18 cellular contexts compared by ENCODE assay signal in the genomic region with DNA sequence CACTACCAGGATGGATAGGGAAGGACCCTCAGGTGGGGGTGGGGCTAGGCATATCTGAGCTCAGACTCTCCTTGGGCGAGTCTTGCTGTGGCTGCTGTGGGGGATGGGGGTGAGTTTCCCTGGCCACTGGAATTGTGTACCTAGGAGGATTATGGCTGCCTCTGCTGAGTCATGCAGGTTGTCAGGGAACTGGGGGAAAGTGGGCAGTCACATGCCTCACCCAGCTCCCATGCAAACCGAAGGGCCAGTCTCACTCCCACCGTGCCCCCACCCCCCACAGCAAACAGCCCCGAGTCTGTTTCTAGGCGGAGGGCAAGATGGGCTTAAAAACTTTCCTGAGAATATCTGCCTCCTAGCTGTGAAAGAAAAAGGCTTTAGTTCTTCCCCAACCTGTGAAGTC.
"Had no signal": no experiment of that assay in that cellular context is flagged by ENCODE, and none has a peak within 500 bp of the region (broad histone marks: within the 10 kb centered on the region; RNA-seq: fewer than 3 reads in every experiment).

No MANE protein-coding gene starts in this region.

- H3K9me3 ChIP-seq: esophagus squamous epithelium, testis, upper lobe of right lung had no signal

- H3K27ac ChIP-seq: esophagus squamous epithelium, left lung, testis, upper lobe of right lung had no signal

- DNase-seq: activated CD4-positive, alpha-beta T cell treated with anti-CD3 and anti-CD28 coated beads, Interleukin-2, amount 50 U/mL, for 48 hours; activated CD4-positive, CD25-positive, alpha-beta regulatory T cell treated with anti-CD3 and anti-CD28 coated beads, Interleukin-2, amount 50 U/mL, for 72 hours; activated gamma-delta T cell; activated naive CD8-positive, alpha-beta T cell treated with anti-CD3 and anti-CD28 coated beads, Interleukin-2, amount 10 ng/mL, durations not matched to agents 7 days and 5 days; activated T-cell treated with anti-CD3 and anti-CD28 coated beads, Interleukin-2, amount 50 U/mL, for 4 hours; anterior cingulate cortex; esophagus squamous epithelium; foreskin fibroblast; head of caudate nucleus; nephron progenitor cell; stimulated activated CD4-positive, alpha-beta T cell treated with anti-CD3 and anti-CD28 coated beads, Interleukin-15, amount 100 ng/mL, for 24 hours; stimulated activated CD4-positive, alpha-beta T cell treated with anti-CD3 and anti-CD28 coated beads, Interleukin-4, amount 100 ng/mL, for 24 hours; stimulated activated naive CD8-positive, alpha-beta T cell treated with anti-CD3 and anti-CD28 coated beads, Interleukin-15, amount 100 ng/mL, for 72 hours; testis; upper lobe of right lung had no signal

- H3K27me3 Mint-ChIP-seq: activated naive CD8-positive, alpha-beta T cell treated with anti-CD3 and anti-CD28 coated beads, Interleukin-2, amount 10 ng/mL, durations not matched to agents 7 days and 5 days; memory B cell; stimulated activated naive CD8-positive, alpha-beta T cell treated with anti-CD3 and anti-CD28 coated beads, Interleukin-15, amount 100 ng/mL, for 72 hours had no signal

- H3K4me1 ChIP-seq: esophagus squamous epithelium, left lung, testis, upper lobe of right lung had no signal

- FAIRE-seq: islet of Langerhans had no signal

- H3K27me3 ChIP-seq: esophagus squamous epithelium, left lung, testis, upper lobe of right lung had no signal

- H3K4me3 ChIP-seq: esophagus squamous epithelium, left lung, testis, upper lobe of right lung had no signal

- ATAC-seq: activated T-cell treated with anti-CD3 and anti-CD28 coated beads, Interleukin-2, amount 50 U/mL, for 4 hours; left lung; stimulated activated naive CD8-positive, alpha-beta T cell treated with anti-CD3 and anti-CD28 coated beads, Interleukin-15, amount 100 ng/mL, for 72 hours; upper lobe of right lung had no signal

- H3K4me3 Mint-ChIP-seq: activated naive CD8-positive, alpha-beta T cell treated with anti-CD3 and anti-CD28 coated beads, Interleukin-2, amount 10 ng/mL, durations not matched to agents 7 days and 5 days; activated T-cell treated with anti-CD3 and anti-CD28 coated beads, Interleukin-2, amount 50 U/mL, for 4 hours; memory B cell; nephron progenitor cell; stimulated activated naive CD8-positive, alpha-beta T cell treated with anti-CD3 and anti-CD28 coated beads, Interleukin-15, amount 100 ng/mL, for 72 hours had no signal

- H3K36me3 ChIP-seq: esophagus squamous epithelium, left lung, upper lobe of right lung had no signal

- H3K36me3 Mint-ChIP-seq: activated naive CD8-positive, alpha-beta T cell treated with anti-CD3 and anti-CD28 coated beads, Interleukin-2, amount 10 ng/mL, durations not matched to agents 7 days and 5 days; memory B cell had no signal

- H3K4me1 Mint-ChIP-seq: activated naive CD8-positive, alpha-beta T cell treated with anti-CD3 and anti-CD28 coated beads, Interleukin-2, amount 10 ng/mL, durations not matched to agents 7 days and 5 days; memory B cell; nephron progenitor cell; stimulated activated naive CD8-positive, alpha-beta T cell treated with anti-CD3 and anti-CD28 coated beads, Interleukin-15, amount 100 ng/mL, for 72 hours had no signal

- H3K27ac Mint-ChIP-seq: activated naive CD8-positive, alpha-beta T cell treated with anti-CD3 and anti-CD28 coated beads, Interleukin-2, amount 10 ng/mL, durations not matched to agents 7 days and 5 days; memory B cell; stimulated activated naive CD8-positive, alpha-beta T cell treated with anti-CD3 and anti-CD28 coated beads, Interleukin-15, amount 100 ng/mL, for 72 hours had no signal
